In genomic region chr11:30106782-30107181, GRCh38 we compare ENCODE assay signal across 21 cellular contexts.
"Had no signal": no experiment of that assay in that cellular context is flagged by ENCODE, and none has a peak within 500 bp of the region (broad histone marks: within the 10 kb centered on the region; RNA-seq: fewer than 3 reads in every experiment).

No MANE protein-coding gene starts in this region.

- H3K36me3 ChIP-seq: SJSA1 had no signal

- H3K4me1 ChIP-seq: SJSA1 had no signal

- H3K4me3 ChIP-seq: K562, SJSA1, SK-N-MC had no signal

- ATAC-seq: K562 had no signal

- H3K4me2 ChIP-seq: KMS-11 had no signal

- H3K4me1 Mint-ChIP-seq: IgD-negative memory B cell had no signal

- H3K27ac ChIP-seq: HL-60, KMS-11, SJSA1, SK-N-MC had no signal

- H3K27ac Mint-ChIP-seq: IgD-negative memory B cell had no signal

- H3K36me3 Mint-ChIP-seq: IgD-negative memory B cell had no signal

- DNase-seq: Kasumi-1; MM.1S; NCI-H1092 treated with DMSO at 0.1 percent for 48 hours; NCI-H1436; NCI-H187; NCI-H2029; NCI-H2081 treated with DMSO at 0.1 percent for 48 hours; NCI-H2171; NCI-H526 treated with DMSO at 0.1 percent for 48 hours; NCI-H748 treated with DMSO at 0.1 percent for 48 hours; NK-92 treated with Interleukin-12 subunit alpha and Interleukin-12 subunit beta, amount 100 ng/mL, for 24 hours; OCI-M1; Right ventricle myocardium superior; RPMI8226; SIG-M5 had no signal

- H3K27me3 ChIP-seq: SJSA1 had no signal

- H3K4me3 Mint-ChIP-seq: IgD-negative memory B cell had no signal

- H3K9me3 ChIP-seq: SJSA1 had no signal

- H3K9ac ChIP-seq: KMS-11 had no signal
